In the genomic region with DNA sequence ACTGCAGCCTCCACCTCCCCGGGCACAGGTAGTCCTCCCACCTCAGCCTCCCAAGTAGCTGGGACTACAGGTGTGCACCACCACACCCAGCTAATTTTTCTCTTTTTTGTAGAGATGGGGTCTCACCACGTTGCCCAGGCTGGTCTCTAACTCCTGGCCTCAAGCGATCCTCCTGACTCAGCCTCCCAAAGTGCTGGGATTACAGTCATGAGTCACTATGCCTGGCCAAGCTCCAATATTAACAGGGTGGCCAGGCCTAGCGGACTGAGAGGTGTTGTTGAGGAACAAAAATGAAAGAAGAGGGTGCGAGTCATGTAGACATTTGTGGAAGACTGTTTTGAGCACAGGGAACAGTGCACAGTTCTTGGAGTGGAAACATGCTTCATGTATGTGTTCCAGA, we compare ENCODE assay signal across 3 cellular contexts. TPM values are rescaled to one million over a fixed set of nuclear protein-coding genes. Genes with fewer than 3 reads are reported as not detected.
"Had no signal": no experiment of that assay in that cellular context is flagged by ENCODE, and none has a peak within 500 bp of the region (broad histone marks: within the 10 kb centered on the region; RNA-seq: fewer than 3 reads in every experiment).

No MANE protein-coding gene starts in this region.

RNA-seq across cellular contexts. Expression of gene AXL, which starts 10.3 kb away (rescaled TPM):
- total RNA-seq: activated B cell treated with CpG ODN at 0.5 μM for 24 hours had no signal

RNA-seq across cellular contexts. Expression of gene CYP2S1, which starts 36.3 kb away (rescaled TPM):
- total RNA-seq: activated B cell treated with CpG ODN at 0.5 μM for 24 hours; activated CD8-positive, alpha-beta T cell treated with anti-CD3 and anti-CD28 coated beads for 36 hours had no signal
- polyA plus RNA-seq: naive thymus-derived CD4-positive, alpha-beta T cell had no signal
